ENCODE assay signal across 16 cellular contexts in the genomic region with DNA sequence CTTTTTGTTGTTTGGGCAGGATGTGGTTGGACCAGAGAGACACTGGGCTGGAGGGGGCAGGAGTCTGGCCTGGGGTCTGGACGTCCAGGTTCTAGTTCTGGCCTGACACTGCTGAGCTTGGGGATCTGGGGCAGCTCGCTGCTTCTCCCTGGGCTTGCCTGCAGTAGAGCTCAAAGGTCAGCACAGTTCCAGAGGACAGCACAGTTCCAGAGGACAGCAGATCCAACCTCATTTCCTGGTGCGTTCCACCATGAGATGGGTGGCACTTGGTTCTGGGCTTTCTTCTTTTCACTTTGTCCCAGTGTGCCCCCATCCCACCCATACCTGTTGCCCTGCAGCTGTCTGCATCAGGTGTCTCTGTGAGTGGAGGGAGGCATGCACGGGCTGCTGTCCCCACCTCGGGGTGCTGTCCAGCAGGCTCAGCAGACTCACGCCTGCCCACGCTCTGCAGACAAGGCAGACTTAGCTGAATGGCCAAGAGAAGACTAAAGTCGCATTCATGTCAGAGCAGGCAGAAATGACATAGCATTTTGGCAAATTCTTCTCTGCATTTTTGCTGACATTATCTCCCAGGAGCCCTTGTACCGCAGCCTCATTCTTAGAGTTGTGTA. TPM values are rescaled to one million over a fixed set of nuclear protein-coding genes. Genes with fewer than 3 reads are reported as not detected.
DNase-seq lines count a peak whose midpoint lies in the region; ATAC-seq, FAIRE-seq and TF ChIP-seq lines count a peak whose summit lies in the region.
"Had no signal": no experiment of that assay in that cellular context is flagged by ENCODE, and none has a peak within 500 bp of the region (broad histone marks: within the 10 kb centered on the region; RNA-seq: fewer than 3 reads in every experiment).

No MANE protein-coding gene starts in this region.

- no peak overlapping the region for H3K4me2 ChIP-seq in A549
- no peak overlapping the region; the same call in 1 of the 2 replicates for H3K4me2 ChIP-seq in HepG2 (ENCODE audit: low read depth, low read length)
- H3K4me2 ChIP-seq: PC-9 had no signal

- in situ Hi-C loops in HepG2 (cut with HindIII; ENCODE audit: extremely low pct_ligation_motif_present, low pct_unique_long_range_greater_than_20kb): no loop called here

- H4K20me1 ChIP-seq in HepG2 (ENCODE audit: insufficient read depth, low read length): no peaks in the 10 kb centered on the region; the same call in 1 of the 2 replicates

- no peaks in the 10 kb centered on the region for H3K79me2 ChIP-seq in HepG2 (ENCODE audit: insufficient read depth, low read length)

- CTCF ChIA-PET in A549 (lab: Yijun Ruan, JAX) (interaction anchor here (0.9 kb wide), 1 partner anchor 76 kb away, joined by 3 read pairs; no protein-coding TSS in a partner anchor), HepG2 (lab: Yijun Ruan, JAX; ENCODE audit: low intra/inter-chr PET ratio, low total read pairs) (no interaction called here)

- POLR2A ChIA-PET in A549 (lab: Yijun Ruan, JAX): no interaction called here
- POLR2A ChIA-PET in HepG2 (lab: Yijun Ruan, JAX): interaction anchor here (0.5 kb wide), 1 partner anchor 229 kb away, joined by 3 read pairs; no protein-coding TSS in a partner anchor

- H3K27me3 ChIP-seq in gastroesophageal sphincter (no peaks in the 10 kb centered on the region), HepG2 (ENCODE audit: control insufficient read depth in 1 of 2, insufficient read depth in 2 of 2, low read length in 2 of 2) (peaks cover 0 to 13% of the 10 kb centered on the region in 2 experiments; a peak in 2 of 5 replicates)
- H3K27me3 ChIP-seq: MG63 had no signal

- H3K36me3 ChIP-seq in gastroesophageal sphincter (no peaks in the 10 kb centered on the region), HepG2 (replicated peaks in 1 of 2; ENCODE audit: control insufficient read depth in 1 of 2, insufficient read depth in 2 of 2, low read length in 2 of 2) (no peaks in the 10 kb centered on the region)
- H3K36me3 ChIP-seq: MG63 had no signal

- FAIRE-seq in A549 (lab: Jason Lieb, UNC) (no peak), HepG2 (lab: Jason Lieb, UNC) (no peak)

- 23% methylated on average over 9 of the region's 9 CpGs for WGBS in A549 (ENCODE audit: missing lambda C conversion rate)
- 47 to 78% methylated on average over 3 of the region's 9 CpGs for WGBS in gastroesophageal sphincter (ENCODE audit: low coverage in 1 of 2), 2 donors
- 12% methylated on average over 5 of the region's 9 CpGs for WGBS in HepG2 (ENCODE audit: low lambda C conversion rate)

- no peak for ATAC-seq in A549
- peak; percentile 29 for ATAC-seq in gastroesophageal sphincter
- ATAC-seq in HepG2: peak; percentile 95
- no peak for ATAC-seq in HG02852 (IDR thresholded peaks at IDR 0.05; ENCODE audit: unreplicated experiment)

- intact Hi-C loops in HepG2 (cut with micrococcal nuclease; ENCODE audit: unreplicated experiment): no loop called here

- no peak for TF ChIP-seq RAD21 in A549 (conservative IDR thresholded peaks at IDR 0.05 in 1 of 2, IDR thresholded peaks at IDR 0.05 in 1 of 2)
- TF ChIP-seq RAD21 in Ishikawa (IDR thresholded peaks at IDR 0.05; ENCODE audit: low read depth): no peak
- no peak for TF ChIP-seq RAD21 in HepG2 (CRISPR knock-in tag; IDR thresholded peaks at IDR 0.05)

- no peak for TF ChIP-seq EP300 in A549 (IDR thresholded peaks at IDR 0.05)
- TF ChIP-seq EP300 in Ishikawa (IDR thresholded peaks at IDR 0.05; ENCODE audit: borderline replicate concordance): no peak
- TF ChIP-seq EP300 in gastroesophageal sphincter (IDR thresholded peaks at IDR 0.05): no peak
- no peak for TF ChIP-seq EP300 in HepG2 (IDR thresholded peaks at IDR 0.05; ENCODE audit: low read depth in 2 of 2, low read length in 2 of 2)
- TF ChIP-seq EP300 in HepG2 (CRISPR knock-in tag; IDR thresholded peaks at IDR 0.05; ENCODE audit: borderline replicate concordance): no peak

- H3K9me3 ChIP-seq in A549 (no peaks in the 10 kb centered on the region), gastroesophageal sphincter (no peaks in the 10 kb centered on the region), HepG2 (ENCODE audit: low read length) (no peaks in the 10 kb centered on the region)
- H3K9me3 ChIP-seq: MG63 had no signal

- DNase-seq in A549 (ENCODE audit: low read depth in 1 of 2, low spot score in 1 of 2) (no peak), HepG2 (ENCODE audit: low spot score) (no peak), globus pallidus (ENCODE audit: low spot score) (no peak)
- no peak for DNase-seq in activated CD4-positive, alpha-beta T cell treated with anti-CD3 and anti-CD28 coated beads for 48 hours
- DNase-seq: AML-193, COR-L47, DMS153, GM23248, MG63, NCI-H1092, NCI-H510A treated with DMSO at 0.1 percent for 48 hours, PC-9 had no signal

- no peak overlapping the region for H2AFZ ChIP-seq in HepG2 (ENCODE audit: low read length)
- H2AFZ ChIP-seq: GM23248, PC-9 had no signal

- H3K4me1 ChIP-seq in A549 (no peaks in the 10 kb centered on the region), gastroesophageal sphincter (peaks cover 0 to 7% (median 0%) of the 10 kb centered on the region in 3 donors), HepG2 (ENCODE audit: insufficient read depth, low read length) (peaks cover 8% of the 10 kb centered on the region; the same call in 1 of the 2 replicates)

- no peak overlapping the region for H3K9ac ChIP-seq in HepG2 (ENCODE audit: insufficient read depth, low read depth, low read length)
- H3K9ac ChIP-seq: GM23248 had no signal

- H3K4me3 ChIP-seq in A549: no peak overlapping the region
- H3K4me3 ChIP-seq in gastroesophageal sphincter: no peak overlapping the region
- no peak overlapping the region for H3K4me3 ChIP-seq in HepG2 (replicated peaks in 1 of 3; ENCODE audit: insufficient read depth in 1 of 3, low read depth in 2 of 3, low read length in 3 of 3)
- H3K4me3 ChIP-seq: GM23248, MG63, PC-9 had no signal

- H3K27ac ChIP-seq in A549 (no peak overlapping the region), gastroesophageal sphincter (no peak overlapping the region), HepG2 (ENCODE audit: extremely low read length, insufficient read depth, low read length) (no peak overlapping the region)
- H3K27ac ChIP-seq: GM23248, PC-9 had no signal

- TF ChIP-seq CTCF in A549 (IDR thresholded peaks at IDR 0.05) (no peak), gastroesophageal sphincter (IDR thresholded peaks at IDR 0.05) (no peak), HepG2 (CRISPR knock-in tag; IDR thresholded peaks at IDR 0.05) (no peak)

- TF ChIP-seq POLR2A in A549 (IDR thresholded peaks at IDR 0.05; ENCODE audit: low read length): no peak
- no peak for TF ChIP-seq POLR2A in gastroesophageal sphincter (IDR thresholded peaks at IDR 0.05)
- no peak for TF ChIP-seq POLR2A in HepG2 (IDR thresholded peaks at IDR 0.05; ENCODE audit: insufficient read depth in 1 of 2, low read depth in 2 of 2, low read length in 2 of 2)

- BruUV-seq in HepG2 (replicated peaks; lab: Mats Ljungman, UMichigan): no TSS peak

TF ChIP-seq in Ishikawa, 13 proteins besides CTCF, POLR2A, EP300 and RAD21 (continues in another document):
- TF ChIP-seq, protein P1, sequence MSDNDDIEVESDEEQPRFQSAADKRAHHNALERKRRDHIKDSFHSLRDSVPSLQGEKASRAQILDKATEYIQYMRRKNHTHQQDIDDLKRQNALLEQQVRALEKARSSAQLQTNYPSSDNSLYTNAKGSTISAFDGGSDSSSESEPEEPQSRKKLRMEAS (IDR thresholded peaks at IDR 0.05): no peak

TF ChIP-seq in HepG2, 621 proteins besides CTCF, POLR2A, EP300 and RAD21 (continues in another document):
- no peak for TF ChIP-seq CHD2 (IDR thresholded peaks at IDR 0.05; ENCODE audit: low read depth, low read length)
- TF ChIP-seq CBX2 (IDR thresholded peaks at IDR 0.05; ENCODE audit: low read depth, low read length): no peak
- no peak for TF ChIP-seq CBX2 (CRISPR knock-in tag; IDR thresholded peaks at IDR 0.05; ENCODE audit: low read depth)
- TF ChIP-seq, protein P2, sequence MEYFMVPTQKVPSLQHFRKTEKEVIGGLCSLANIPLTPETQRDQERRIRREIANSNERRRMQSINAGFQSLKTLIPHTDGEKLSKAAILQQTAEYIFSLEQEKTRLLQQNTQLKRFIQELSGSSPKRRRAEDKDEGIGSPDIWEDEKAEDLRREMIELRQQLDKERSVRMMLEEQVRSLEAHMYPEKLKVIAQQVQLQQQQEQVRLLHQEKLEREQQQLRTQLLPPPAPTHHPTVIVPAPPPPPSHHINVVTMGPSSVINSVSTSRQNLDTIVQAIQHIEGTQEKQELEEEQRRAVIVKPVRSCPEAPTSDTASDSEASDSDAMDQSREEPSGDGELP (IDR thresholded peaks at IDR 0.05; ENCODE audit: borderline replicate concordance, low read depth): no peak
- TF ChIP-seq ATM (IDR thresholded peaks at IDR 0.05; ENCODE audit: borderline replicate concordance): no peak

RNA-seq across cellular contexts. Expression of a gene that starts 16.7 kb away (rescaled TPM):
- polyA plus RNA-seq in A549 (2011; rRNA removed) (0.04 and 0.05 TPM in 2 replicates), A549 (2017; fragmentation: RNase III; extraction: RNeasy Plus Mini Kit Qiagen cat#74134 plus additional on column Dnase treatment) (0.03 to 0.12 TPM (median 0.05 TPM) in 3 replicates), HepG2 (2011; rRNA removed) (0.01 TPM in 1 of 2 replicates, not detected in the other)
- not detected in 2 replicates for polyA plus RNA-seq in A549 (2012; cell fraction: cytosol; rRNA removed)
- not detected in 2 replicates for polyA plus RNA-seq in A549 (2012; cell fraction: nucleus; rRNA removed)
- not detected in 2 replicates for polyA minus RNA-seq in A549 (2011; rRNA and poly(A)+ RNA removed)
- total RNA-seq in gastroesophageal sphincter (1 to 10 TPM in 3 of 4 donors, under 1 TPM in 1; 0.94 to 6.5 (median 3.5) TPM), HepG2 (2016; rRNA removed; fragmentation: Illumina TruSeq; extraction: Trizol) (not detected in 2 replicates)
- not detected in 2 replicates for total RNA-seq in HepG2 (2016; cell fraction: cytosol; rRNA removed; fragmentation: Illumina TruSeq; extraction: Trizol; ENCODE audit: low read depth)
- not detected in 2 replicates for total RNA-seq in HepG2 (2016; cell fraction: insoluble cytoplasmic fraction; rRNA removed; fragmentation: Illumina TruSeq; extraction: Trizol)
- not detected in 2 replicates for total RNA-seq in HepG2 (2016; cell fraction: membrane; rRNA removed; fragmentation: Illumina TruSeq; extraction: Trizol)
- not detected in 2 replicates for total RNA-seq in HepG2 (2016; cell fraction: nucleus; rRNA removed; fragmentation: Illumina TruSeq; extraction: Trizol)
- not detected in 2 replicates for polyA plus RNA-seq in HepG2 (2011; cell fraction: cytosol; rRNA removed)
- polyA plus RNA-seq in HepG2 (2011; cell fraction: nucleus; rRNA removed): not detected in 2 replicates
- not detected in 2 replicates for polyA plus RNA-seq in HepG2 (2012)
- polyA plus RNA-seq in HepG2 (2016; cell fraction: cytosol; fragmentation: Illumina TruSeq; extraction: Trizol; ENCODE audit: low read depth): not detected in 2 replicates
- polyA plus RNA-seq in HepG2 (2016; cell fraction: insoluble cytoplasmic fraction; fragmentation: Illumina TruSeq; extraction: Trizol; ENCODE audit: low read depth): not detected in 2 replicates
- not detected in 2 replicates for polyA plus RNA-seq in HepG2 (2016; cell fraction: membrane; fragmentation: Illumina TruSeq; extraction: Trizol; ENCODE audit: low read depth)
- not detected in 2 replicates for polyA plus RNA-seq in HepG2 (2016; cell fraction: nucleus; fragmentation: Illumina TruSeq; extraction: Trizol; ENCODE audit: insufficient read depth, low read depth)
- polyA minus RNA-seq in HepG2 (2011; rRNA and poly(A)+ RNA removed; ENCODE audit: low replicate concordance): 8.9 TPM in 1 of 2 replicates, not detected in the other
- polyA minus RNA-seq in HepG2 (2011; cell fraction: cytosol; rRNA and poly(A)+ RNA removed): not detected in 2 replicates
- not detected in 2 replicates for polyA minus RNA-seq in HepG2 (2011; cell fraction: nucleus; rRNA and poly(A)+ RNA removed)
- total RNA-seq: SK-MEL-5 had no signal

Comparison
In these comparisons a context has a peak if more than half of its experiments do, and no peak if none do; other contexts are left out.
1. ATAC-seq: peak in gastroesophageal sphincter (single experiment) and HepG2 (single experiment); none in A549 (0 of 2) and HG02852 (single experiment).